Comparison of ENCODE assay signal across 19 cellular contexts in genomic region chr6:111382476-111383294, GRCh38.
A peak's percentile ranks its signal among the peaks of the same experiment; 100 is the strongest.
DNase-seq lines count a peak whose midpoint lies in the region; ATAC-seq and TF ChIP-seq lines count a peak whose summit lies in the region.
"Had no signal": no experiment of that assay in that cellular context is flagged by ENCODE, and none has a peak within 500 bp of the region (broad histone marks: within the 10 kb centered on the region; RNA-seq: fewer than 3 reads in every experiment).

No MANE protein-coding gene starts in this region.

- intact Hi-C loops in ascending aorta (cut with DNase I) (loop anchor here (5.0 kb wide), 1 partner anchor 100 kb away; the partner anchor contains the start of gene REV3L), heart right ventricle (cut with DNase I) (no loop called here), colonic mucosa (cut with DNase I) (no loop called here)

- H3K27me3 ChIP-seq in ascending aorta (no peaks in the 10 kb centered on the region), heart right ventricle (no peaks in the 10 kb centered on the region), upper lobe of left lung (no peaks in the 10 kb centered on the region), colonic mucosa (no peaks in the 10 kb centered on the region)
- H3K27me3 ChIP-seq: right lobe of liver, SJCRH30 had no signal

- H3K9me3 ChIP-seq in ascending aorta (no peaks in the 10 kb centered on the region), heart right ventricle (peaks cover 0 to 6% (median 0%) of the 10 kb centered on the region in 11 donors), upper lobe of left lung (no peaks in the 10 kb centered on the region), colonic mucosa (no peaks in the 10 kb centered on the region)
- H3K9me3 ChIP-seq: right lobe of liver had no signal

- H3K27ac ChIP-seq in ascending aorta, result peak overlapping the region; percentile 64 to 76
- H3K27ac ChIP-seq in heart right ventricle, result no peak overlapping the region
- peak overlapping the region in 1 of 4 donors; percentile 16 for H3K27ac ChIP-seq in upper lobe of left lung
- H3K27ac ChIP-seq in colonic mucosa, result no peak overlapping the region
- H3K27ac ChIP-seq: right lobe of liver, SJCRH30 had no signal

- no peak overlapping the region for H3K4me3 Mint-ChIP-seq in neural crest cell
- H3K4me3 Mint-ChIP-seq: activated CD8-positive, alpha-beta T cell treated with anti-CD3 and anti-CD28 coated beads for 36 hours; activated naive CD4-positive, alpha-beta T cell treated with anti-CD3 and anti-CD28 coated beads, Interleukin-2, amount 50 U/mL, for 24 hours; mesothelial cell of epicardium; stimulated activated naive CD8-positive, alpha-beta T cell treated with anti-CD3 and anti-CD28 coated beads, Interleukin-15, amount 100 ng/mL, for 72 hours; T-helper 17 cell had no signal

- H3K9me3 Mint-ChIP-seq in neural crest cell, result peaks cover 3% of the 10 kb centered on the region
- H3K9me3 Mint-ChIP-seq: activated CD8-positive, alpha-beta T cell treated with anti-CD3 and anti-CD28 coated beads for 36 hours; activated naive CD4-positive, alpha-beta T cell treated with anti-CD3 and anti-CD28 coated beads, Interleukin-2, amount 50 U/mL, for 24 hours; stimulated activated naive CD8-positive, alpha-beta T cell treated with anti-CD3 and anti-CD28 coated beads, Interleukin-15, amount 100 ng/mL, for 72 hours had no signal

- H3K4me1 ChIP-seq in ascending aorta, result peaks cover 0 to 16% of the 10 kb centered on the region in 2 donors
- peaks cover 0 to 9% (median 0%) of the 10 kb centered on the region in 9 donors for H3K4me1 ChIP-seq in heart right ventricle
- peaks cover 0 to 5% (median 0%) of the 10 kb centered on the region in 4 donors for H3K4me1 ChIP-seq in upper lobe of left lung
- H3K4me1 ChIP-seq in colonic mucosa, result no peaks in the 10 kb centered on the region
- H3K4me1 ChIP-seq: right lobe of liver had no signal

- H3K4me3 ChIP-seq in ascending aorta, result no peak overlapping the region
- H3K4me3 ChIP-seq in heart right ventricle, result no peak overlapping the region
- H3K4me3 ChIP-seq in upper lobe of left lung, result no peak overlapping the region
- H3K4me3 ChIP-seq in colonic mucosa, result no peak overlapping the region
- H3K4me3 ChIP-seq: right lobe of liver, SJCRH30 had no signal

- H3K36me3 Mint-ChIP-seq in neural crest cell (ENCODE audit: low read depth), result peaks cover 30% of the 10 kb centered on the region

- H3K27me3 Mint-ChIP-seq in neural crest cell (ENCODE audit: low read depth), result no peaks in the 10 kb centered on the region
- H3K27me3 Mint-ChIP-seq: activated CD8-positive, alpha-beta T cell treated with anti-CD3 and anti-CD28 coated beads for 36 hours; activated naive CD4-positive, alpha-beta T cell treated with anti-CD3 and anti-CD28 coated beads, Interleukin-2, amount 50 U/mL, for 24 hours; stimulated activated naive CD8-positive, alpha-beta T cell treated with anti-CD3 and anti-CD28 coated beads, Interleukin-15, amount 100 ng/mL, for 72 hours; T-helper 17 cell had no signal

- ATAC-seq in heart right ventricle, result peak in 6 of 8 donors; percentile 55 to 68 (median 64)
- ATAC-seq in upper lobe of left lung (ENCODE audit: low FRiP score in 2 of 2), result peak; percentile 23 to 70
- ATAC-seq: activated CD8-positive, alpha-beta T cell treated with anti-CD3 and anti-CD28 coated beads for 36 hours; stimulated activated naive CD8-positive, alpha-beta T cell treated with anti-CD3 and anti-CD28 coated beads, Interleukin-15, amount 100 ng/mL, for 72 hours; T-helper 17 cell had no signal

- no peaks in the 10 kb centered on the region for H3K4me1 Mint-ChIP-seq in neural crest cell
- H3K4me1 Mint-ChIP-seq: activated naive CD4-positive, alpha-beta T cell treated with anti-CD3 and anti-CD28 coated beads, Interleukin-2, amount 50 U/mL, for 24 hours; mesothelial cell of epicardium; stimulated activated naive CD8-positive, alpha-beta T cell treated with anti-CD3 and anti-CD28 coated beads, Interleukin-15, amount 100 ng/mL, for 72 hours had no signal

- no peak for DNase-seq in ascending aorta (ENCODE audit: low spot score in 2 of 2)
- peak in 1 of 2 donors; percentile 22 for DNase-seq in heart right ventricle
- DNase-seq in neural crest cell (ENCODE audit: low read depth, low spot score), result no peak
- peak in 1 of 2 donors; percentile 43 for DNase-seq in upper lobe of left lung
- no peak for DNase-seq in colonic mucosa
- DNase-seq in NCI-H1105 treated with DMSO at 0.1 percent for 48 hours (lab: John Stamatoyannopoulos, UW), result no peak
- DNase-seq in NAMALWA (ENCODE audit: low spot score), result no peak
- DNase-seq: activated CD8-positive, alpha-beta T cell treated with anti-CD3 and anti-CD28 coated beads for 36 hours; activated T-cell treated with anti-CD3 and anti-CD28 coated beads, Interleukin-2, amount 50 U/mL, for 48 hours; effector CD8-positive, alpha-beta T cell; GDM1; NCI-H1092; NCI-H69; right lobe of liver; stimulated activated naive CD8-positive, alpha-beta T cell treated with anti-CD3 and anti-CD28 coated beads, Interleukin-15, amount 100 ng/mL, for 72 hours; T-helper 17 cell had no signal

- H3K36me3 ChIP-seq in ascending aorta (peaks cover 3 to 24% of the 10 kb centered on the region in 2 donors), heart right ventricle (peaks cover 0 to 96% (median 24%) of the 10 kb centered on the region in 9 donors), upper lobe of left lung (peaks cover 0 to 60% (median 7%) of the 10 kb centered on the region in 4 donors), colonic mucosa (no peaks in the 10 kb centered on the region)

- H3K9ac ChIP-seq in colonic mucosa (ENCODE audit: low read depth in 2 of 2, low read length in 2 of 2), result no peak overlapping the region

- no peak for TF ChIP-seq POLR2A in upper lobe of left lung (IDR thresholded peaks at IDR 0.05)

- 50 to 68% methylated on average over 9 of the region's 9 CpGs for WGBS in heart right ventricle, 2 donors
- 64 to 73% methylated on average over 9 of the region's 9 CpGs for WGBS in upper lobe of left lung, 2 donors

- TF ChIP-seq CTCF in ascending aorta (IDR thresholded peaks at IDR 0.05) (no peak), heart right ventricle (IDR thresholded peaks at IDR 0.05) (no peak), neural crest cell (conservative IDR thresholded peaks at IDR 0.05) (no peak), upper lobe of left lung (IDR thresholded peaks at IDR 0.05) (no peak), colonic mucosa (IDR thresholded peaks at IDR 0.05) (no peak)

- TF ChIP-seq EP300 in upper lobe of left lung (IDR thresholded peaks at IDR 0.05), result no peak

- H3K27ac Mint-ChIP-seq in neural crest cell (ENCODE audit: unreplicated experiment), result peak overlapping the region; percentile 73
- H3K27ac Mint-ChIP-seq: activated CD8-positive, alpha-beta T cell treated with anti-CD3 and anti-CD28 coated beads for 36 hours; activated naive CD4-positive, alpha-beta T cell treated with anti-CD3 and anti-CD28 coated beads, Interleukin-2, amount 50 U/mL, for 24 hours; mesothelial cell of epicardium; stimulated activated naive CD8-positive, alpha-beta T cell treated with anti-CD3 and anti-CD28 coated beads, Interleukin-15, amount 100 ng/mL, for 72 hours; T-helper 17 cell had no signal

Comparison
In these comparisons a context has a peak if more than half of its experiments do, and no peak if none do; other contexts are left out.
1. H3K27ac ChIP-seq: peak in ascending aorta (2 of 2); none in heart right ventricle (0 of 10) and colonic mucosa (single experiment).